In the genomic region with DNA sequence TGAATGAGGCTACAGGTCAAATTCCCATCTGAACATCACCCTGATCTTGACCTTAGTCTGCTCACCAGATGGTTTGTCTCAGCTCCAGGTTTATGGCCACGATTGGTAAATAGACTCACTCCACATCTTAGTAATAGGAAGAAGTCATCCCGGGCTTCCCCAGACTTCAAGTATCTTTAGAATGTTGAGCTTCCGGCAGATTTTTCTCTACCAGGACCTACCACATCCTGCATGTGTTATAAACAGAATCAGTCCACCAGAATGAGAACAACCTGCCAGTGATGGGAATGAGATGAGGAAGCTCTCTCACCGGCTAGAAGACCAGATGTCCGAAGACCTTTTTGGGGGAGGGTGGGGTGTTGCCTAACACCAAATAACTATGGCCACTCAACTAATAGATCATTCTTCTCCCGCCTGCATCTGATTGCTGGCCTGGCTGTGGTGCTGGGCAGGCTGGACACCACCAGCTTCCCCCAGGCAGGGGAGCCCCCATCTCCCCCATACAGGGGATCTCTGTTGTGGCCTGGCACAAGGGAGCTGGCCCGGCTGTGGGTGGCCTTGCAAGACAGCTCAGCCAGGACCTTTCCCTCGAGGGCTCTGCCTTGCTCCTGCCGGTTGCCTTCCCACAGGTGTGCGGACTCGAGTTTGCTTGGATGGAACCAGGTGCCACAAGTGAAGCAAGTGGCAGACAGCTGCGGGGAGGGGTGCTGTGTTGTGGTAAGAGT, we compare ENCODE assay signal across 11 cellular contexts.
DNase-seq lines count a peak whose midpoint lies in the region; ATAC-seq and TF ChIP-seq lines count a peak whose summit lies in the region.
"Had no signal": no experiment of that assay in that cellular context is flagged by ENCODE, and none has a peak within 500 bp of the region (broad histone marks: within the 10 kb centered on the region; RNA-seq: fewer than 3 reads in every experiment).

No MANE protein-coding gene starts in this region.

- peak; percentile 26 for TF ChIP-seq RAD21 in IMR-90 (IDR thresholded peaks at IDR 0.05; ENCODE audit: low read length)

- H2BK15ac ChIP-seq in IMR-90 (ENCODE audit: low read depth, low read length): peak overlapping the region; percentile 52; the same call in 1 of the 3 replicates

- no peak overlapping the region for H3K56ac ChIP-seq in IMR-90 (ENCODE audit: extremely low read depth, insufficient read depth, low read length)

- H3K9me3 ChIP-seq in IMR-90 (ENCODE audit: control insufficient read depth, insufficient read depth, low read length): no peaks in the 10 kb centered on the region; the same call in 1 of the 2 replicates

- H3K23ac ChIP-seq in IMR-90 (ENCODE audit: low read depth, low read length): peak overlapping the region; percentile 37; the same call in 1 of the 2 replicates

- peak overlapping the region; percentile 11 for H2AFZ ChIP-seq in IMR-90 (replicated peaks; ENCODE audit: low read length, poor library complexity)

- 70% methylated on average over 3 of the region's 12 CpGs; no CpG with 5 or more reads in 1 of the 2 experiments for WGBS in IMR-90 (ENCODE audit: extremely low coverage in 2 of 2, insufficient read length in 1 of 2), 2 experiments

- no peak overlapping the region for H3K4me3 Mint-ChIP-seq in osteocyte (ENCODE audit: unreplicated experiment)
- H3K4me3 Mint-ChIP-seq: nephron had no signal

- H3K14ac ChIP-seq in IMR-90 (replicated peaks; ENCODE audit: low read depth, low read length): peak overlapping the region; percentile 81; the same call in 1 of the 2 replicates

- peak overlapping the region; percentile 40 for H4K5ac ChIP-seq in IMR-90 (ENCODE audit: low read depth, low read length)

- H3K4me1 Mint-ChIP-seq in osteocyte (ENCODE audit: unreplicated experiment): peaks cover 80% of the 10 kb centered on the region

- H2BK120ac ChIP-seq in IMR-90 (ENCODE audit: low read depth, low read length): peak overlapping the region; percentile 80

- DNase-seq in COLO668 (lab: John Stamatoyannopoulos, UW; ENCODE audit: unreplicated experiment): peak; percentile 62
- peak; percentile 100 for DNase-seq in IMR-90
- no peak for DNase-seq in coronary artery (ENCODE audit: low spot score)
- DNase-seq in osteocyte (ENCODE audit: extremely low spot score, unreplicated experiment): no peak
- no peak for DNase-seq in central memory CD4-positive, alpha-beta T cell
- DNase-seq in NCI-H82 treated with DMSO at 0.1 percent for 48 hours (lab: John Stamatoyannopoulos, UW; ENCODE audit: unreplicated experiment): no peak
- DNase-seq: activated CD4-positive, alpha-beta T cell treated with anti-CD3 and anti-CD28 coated beads, Interleukin-2, amount 50 U/mL, for 1 hour; NCI-H82 had no signal

- H3K27ac ChIP-seq in IMR-90 (ENCODE audit: insufficient read depth, low read length) (peak overlapping the region; percentile 82), coronary artery (peak overlapping the region; percentile 28 to 69)

- H3K36me3 ChIP-seq in IMR-90 (ENCODE audit: control insufficient read depth, insufficient read depth, low read length): no peaks in the 10 kb centered on the region

- H3K9me3 Mint-ChIP-seq in osteocyte (ENCODE audit: unreplicated experiment): no peaks in the 10 kb centered on the region
- H3K9me3 Mint-ChIP-seq: nephron had no signal

- H3K4me2 ChIP-seq in IMR-90 (ENCODE audit: low read depth, low read length): peak overlapping the region; percentile 5; the same call in 1 of the 2 replicates

- peak overlapping the region; percentile 25 for H3K18ac ChIP-seq in IMR-90 (ENCODE audit: low read depth, low read length)

- ATAC-seq in IMR-90 (ENCODE audit: low read depth) (peak; percentile 83), HG02571 (IDR thresholded peaks at IDR 0.05; ENCODE audit: unreplicated experiment) (no peak), HG03159 (IDR thresholded peaks at IDR 0.05; ENCODE audit: unreplicated experiment) (no peak)

- CTCF ChIA-PET in IMR-90 (lab: Yijun Ruan, JAX): interaction anchor here (0.8 to 1.5 kb wide), 2 partner anchors 9 to 25 kb away, joined by 4 read pairs; no protein-coding TSS in a partner anchor

- in situ Hi-C loops in IMR-90 (cut with MboI; ENCODE audit: low sequenced_read_pairs): loop anchor here (10.0 kb wide), 1 partner anchor 83 kb away; no protein-coding TSS in a partner anchor

- peak; percentile 32; the same call in 1 of the 2 replicates for TF ChIP-seq POLR2A in IMR-90 (IDR thresholded peaks at IDR 0.05; ENCODE audit: low read depth, low read length)

- no peak overlapping the region for H3K9ac ChIP-seq in IMR-90 (ENCODE audit: low read depth, low read length)

- peak overlapping the region; percentile 80 for H4K91ac ChIP-seq in IMR-90 (ENCODE audit: insufficient read depth, low read depth, low read length)

- peak overlapping the region; percentile 69 for H3K27ac Mint-ChIP-seq in osteocyte (ENCODE audit: unreplicated experiment)
- H3K27ac Mint-ChIP-seq: nephron had no signal

- H3K4me1 ChIP-seq in IMR-90 (ENCODE audit: control insufficient read depth, insufficient read depth, low read length): peaks cover 25% of the 10 kb centered on the region

- peak overlapping the region; percentile 29 to 60; a peak in 1 of 4 replicates for H4K8ac ChIP-seq in IMR-90 (ENCODE audit: low read depth in 2 of 2, low read length in 2 of 2)

- no peaks in the 10 kb centered on the region for H3K27me3 ChIP-seq in IMR-90 (ENCODE audit: control insufficient read depth, insufficient read depth, low read length)

- TF ChIP-seq CTCF in IMR-90 (conservative IDR thresholded peaks at IDR 0.05; ENCODE audit: low read depth, low read length) (no peak), coronary artery (IDR thresholded peaks at IDR 0.05) (no peak), osteocyte (IDR thresholded peaks at IDR 0.05) (no peak)

- peak overlapping the region; percentile 87 for H3K4ac ChIP-seq in IMR-90 (ENCODE audit: low read depth, low read length)

- BruUV-seq in IMR-90 (replicated peaks; lab: Mats Ljungman, UMichigan): no TSS peak

- intact Hi-C loops in IMR-90 (cut with micrococcal nuclease): loop anchor here (5.0 kb wide), 1 partner anchor 45 kb away; no protein-coding TSS in a partner anchor

- POLR2A ChIA-PET in IMR-90 (lab: Charles Lee; ENCODE audit: unreplicated experiment): no interaction called here

- H3K4me3 ChIP-seq in IMR-90 (ENCODE audit: insufficient read depth, low read depth, low read length) (no peak overlapping the region), coronary artery (no peak overlapping the region)

- no peaks in the 10 kb centered on the region for H3K27me3 Mint-ChIP-seq in osteocyte (ENCODE audit: unreplicated experiment)

- peak overlapping the region; percentile 67; the same call in 1 of the 2 replicates for H2BK20ac ChIP-seq in IMR-90 (ENCODE audit: low read depth, low read length)

- H2BK5ac ChIP-seq in IMR-90 (ENCODE audit: low read depth, low read length, poor library complexity, severe bottlenecking): peak overlapping the region; percentile 96

- peaks cover 65 to 74% of the 10 kb centered on the region in 2 experiments for H3K79me1 ChIP-seq in IMR-90 (ENCODE audit: low read depth in 1 of 2, low read length in 2 of 2)

- H4K20me1 ChIP-seq in IMR-90 (ENCODE audit: insufficient read depth, low read length): peaks cover 44% of the 10 kb centered on the region

- H2AK9ac ChIP-seq in IMR-90 (replicated peaks; ENCODE audit: low read depth, low read length, poor library complexity): peak overlapping the region; percentile 78

- H3K36me3 Mint-ChIP-seq in osteocyte (ENCODE audit: unreplicated experiment): peaks cover 15% of the 10 kb centered on the region

- peak overlapping the region; percentile 94 for H2AK5ac ChIP-seq in IMR-90 (ENCODE audit: low read depth, low read length)

- dilution Hi-C loops in IMR-90 (cut with HindIII; ENCODE audit: low sequenced_read_pairs, unreplicated experiment): no loop called here

- peaks cover 48% of the 10 kb centered on the region for H3K9me1 ChIP-seq in IMR-90 (ENCODE audit: insufficient read depth, low read length)

TF ChIP-seq in IMR-90, 13 proteins besides CTCF, POLR2A, EP300 and RAD21:
- no peak for TF ChIP-seq ELK1 (IDR thresholded peaks at IDR 0.05; ENCODE audit: borderline replicate concordance, low read depth, low read length)
- TF ChIP-seq MAFK (IDR thresholded peaks at IDR 0.05; ENCODE audit: low read depth, low read length): no peak
- no peak for TF ChIP-seq RFX5 (IDR thresholded peaks at IDR 0.05; ENCODE audit: low read depth, low read length)
- no peak for TF ChIP-seq MAZ (IDR thresholded peaks at IDR 0.05; ENCODE audit: borderline replicate concordance, low read depth, low read length)
- no peak for TF ChIP-seq MXI1 (IDR thresholded peaks at IDR 0.05; ENCODE audit: borderline replicate concordance, low read depth, low read length)
- peak; percentile 89 for TF ChIP-seq CEBPB (IDR thresholded peaks at IDR 0.05; ENCODE audit: low read depth, low read length)
- TF ChIP-seq BHLHE40 (IDR thresholded peaks at IDR 0.05; ENCODE audit: low read depth, low read length): peak; percentile 60; the same call in 1 of the 2 replicates
- TF ChIP-seq RCOR1 (IDR thresholded peaks at IDR 0.05; ENCODE audit: insufficient replicate concordance, low read length): peak; percentile 95
- TF ChIP-seq, protein P1, sequence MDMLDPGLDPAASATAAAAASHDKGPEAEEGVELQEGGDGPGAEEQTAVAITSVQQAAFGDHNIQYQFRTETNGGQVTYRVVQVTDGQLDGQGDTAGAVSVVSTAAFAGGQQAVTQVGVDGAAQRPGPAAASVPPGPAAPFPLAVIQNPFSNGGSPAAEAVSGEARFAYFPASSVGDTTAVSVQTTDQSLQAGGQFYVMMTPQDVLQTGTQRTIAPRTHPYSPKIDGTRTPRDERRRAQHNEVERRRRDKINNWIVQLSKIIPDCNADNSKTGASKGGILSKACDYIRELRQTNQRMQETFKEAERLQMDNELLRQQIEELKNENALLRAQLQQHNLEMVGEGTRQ (IDR thresholded peaks at IDR 0.05; ENCODE audit: low read depth, low read length): no peak
- no peak for TF ChIP-seq NFE2L2 (IDR thresholded peaks at IDR 0.05; ENCODE audit: low read depth, low read length)
- TF ChIP-seq SMC3 (IDR thresholded peaks at IDR 0.05; ENCODE audit: low read depth, low read length): peak; percentile 30
- TF ChIP-seq FOS (IDR thresholded peaks at IDR 0.05; ENCODE audit: low read depth, low read length): peak; percentile 66
- peak; percentile 26; the same call in 1 of the 2 replicates for TF ChIP-seq CHD1 (IDR thresholded peaks at IDR 0.05; ENCODE audit: low read depth, low read length)

Comparison
In these comparisons a context has a peak if more than half of its experiments do, and no peak if none do; other contexts are left out.
1. DNase-seq: peak in COLO668 (single experiment) and IMR-90 (single experiment); none in coronary artery (single experiment), osteocyte (single experiment), central memory CD4-positive, alpha-beta T cell (single experiment) and NCI-H82 treated with DMSO at 0.1 percent for 48 hours (single experiment).